In genomic region chr17:74325743-74326379, GRCh38 we compare ENCODE assay signal across 8 cellular contexts. TPM values are rescaled to one million over a fixed set of nuclear protein-coding genes. Genes with fewer than 3 reads are reported as not detected.
A peak's percentile ranks its signal among the peaks of the same experiment; 100 is the strongest.
DNase-seq lines count a peak whose midpoint lies in the region; ATAC-seq and TF ChIP-seq lines count a peak whose summit lies in the region.

Gene KIF19 (plus strand): TSS chr17:74326226. CDS start chr17:74326350, 124 bp downstream.

- BruUV-seq in mammary epithelial cell (replicated peaks; lab: Mats Ljungman, UMichigan), result no TSS peak

- H3K36me3 ChIP-seq in breast epithelium (no peaks in the 10 kb centered on the region), mammary epithelial cell (ENCODE audit: insufficient read depth, low read length) (no peaks in the 10 kb centered on the region)

- no peaks in the 10 kb centered on the region for H3K27me3 Mint-ChIP-seq in central memory CD8-positive, alpha-beta T cell

- DNase-seq in breast epithelium (ENCODE audit: low spot score in 2 of 2) (no peak), mammary epithelial cell (no peak), T-helper 2 cell (peak; percentile 20 to 69 (median 30)), medulla oblongata (ENCODE audit: extremely low spot score) (peak; percentile 26), DMS79 (lab: John Stamatoyannopoulos, UW) (no peak)
- DNase-seq in central memory CD8-positive, alpha-beta T cell (ENCODE audit: low spot score in 2 of 2), result peak; percentile 27 to 30
- DNase-seq in stimulated activated CD4-positive, alpha-beta T cell treated with anti-CD3 and anti-CD28 coated beads, TNF-alpha, amount 100 ng/mL, for 48 hours (ENCODE audit: low read depth in 3 of 3), result peak; percentile 8 to 37 (median 32)

- H4K20me1 ChIP-seq in mammary epithelial cell (ENCODE audit: insufficient read depth, low read length), result no peaks in the 10 kb centered on the region

- no peak within 1 kb of the TSS for H2AFZ ChIP-seq in mammary epithelial cell (ENCODE audit: low read depth, low read length)

- CTCF ChIA-PET in mammary epithelial cell (lab: Charles Lee; ENCODE audit: low non-redundant PET), result no interaction called here

- no peaks in the 10 kb centered on the region for H3K9me3 Mint-ChIP-seq in central memory CD8-positive, alpha-beta T cell

- peak within 1 kb of the TSS; percentile 48 for H3K4me3 Mint-ChIP-seq in central memory CD8-positive, alpha-beta T cell

- no peaks in the 10 kb centered on the region for H3K79me2 ChIP-seq in mammary epithelial cell (ENCODE audit: insufficient read depth, low read length)

- WGBS in mammary epithelial cell (ENCODE audit: low coverage, missing lambda C conversion rate), result 30% methylated on average over 8 of the region's 73 CpGs

- H3K27ac ChIP-seq in breast epithelium, result no peak within 1 kb of the TSS
- no peak within 1 kb of the TSS for H3K27ac ChIP-seq in mammary epithelial cell (ENCODE audit: insufficient read depth, low read depth, low read length)

- H3K4me1 ChIP-seq in breast epithelium, result no peaks in the 10 kb centered on the region
- no peaks in the 10 kb centered on the region for H3K4me1 ChIP-seq in mammary epithelial cell (ENCODE audit: insufficient read depth, low read length)

- H3K4me2 ChIP-seq in mammary epithelial cell (ENCODE audit: insufficient read depth, low read depth, low read length), result no peak within 1 kb of the TSS

- H3K9ac ChIP-seq in mammary epithelial cell (ENCODE audit: insufficient read depth, low read length), result no peak within 1 kb of the TSS

- peak within 1 kb of the TSS; percentile 29 to 62 (median 39) for H3K4me3 ChIP-seq in breast epithelium
- no peak within 1 kb of the TSS for H3K4me3 ChIP-seq in mammary epithelial cell (replicated peaks in 1 of 3; ENCODE audit: insufficient read depth in 1 of 3, low read depth in 2 of 3, low read length in 3 of 3)

- dilution Hi-C loops in mammary epithelial cell (cut with HindIII; ENCODE audit: low sequenced_read_pairs), result no loop called here

- peaks cover 2% of the 10 kb centered on the region for H3K36me3 Mint-ChIP-seq in central memory CD8-positive, alpha-beta T cell (ENCODE audit: insufficient read depth)

- in situ Hi-C loops in mammary epithelial cell (cut with MboI; ENCODE audit: low sequenced_read_pairs in 2 of 2), result no loop called here

- H3K4me1 Mint-ChIP-seq in central memory CD8-positive, alpha-beta T cell, result peaks cover 23% of the 10 kb centered on the region

- H3K9me3 ChIP-seq in breast epithelium (no peaks in the 10 kb centered on the region), mammary epithelial cell (replicated peaks; ENCODE audit: insufficient read depth, low read length) (no peaks in the 10 kb centered on the region)

- ATAC-seq in central memory CD8-positive, alpha-beta T cell (replicated peaks; ENCODE audit: extremely low read depth, poor library complexity, severe bottlenecking), result peak; percentile 77
- ATAC-seq in HG02610 (IDR thresholded peaks at IDR 0.05; ENCODE audit: unreplicated experiment), result no peak

- intact Hi-C loops in breast epithelium (cut with DNase I; ENCODE audit: low total_unique reads) (no loop called here), mammary epithelial cell (cut with micrococcal nuclease) (no loop called here)

- H3K27me3 ChIP-seq in breast epithelium (peaks cover 0 to 26% of the 10 kb centered on the region in 2 donors), mammary epithelial cell (ENCODE audit: insufficient read depth, low read length) (peaks cover 12% of the 10 kb centered on the region)

- peak within 1 kb of the TSS; percentile 14 for H3K27ac Mint-ChIP-seq in central memory CD8-positive, alpha-beta T cell (ENCODE audit: low read depth)

- no peak for TF ChIP-seq POLR2A in breast epithelium (IDR thresholded peaks at IDR 0.05)

- TF ChIP-seq CTCF in breast epithelium (IDR thresholded peaks at IDR 0.05), result no peak
- no peak for TF ChIP-seq CTCF in mammary epithelial cell (conservative IDR thresholded peaks at IDR 0.05 in 1 of 2, IDR thresholded peaks at IDR 0.05 in 1 of 2; ENCODE audit: extremely low read depth in 1 of 2, insufficient read depth in 1 of 2, low read depth in 1 of 2, low read length in 2 of 2)

RNA-seq across cellular contexts. Expression of gene KIF19, which starts in this region (rescaled TPM):
- total RNA-seq in breast epithelium (1 to 10 TPM in 1 of 3 donors, under 1 TPM in 2; 0.16 to 1.3 (median 0.44) TPM), mammary epithelial cell (not detected)
- not detected for polyA plus RNA-seq in mammary epithelial cell
- not detected for polyA minus RNA-seq in mammary epithelial cell

Comparison
In these comparisons a context has a peak if more than half of its experiments do, and no peak if none do; other contexts are left out.
1. H3K4me3 ChIP-seq: peak in breast epithelium (3 of 3); none in mammary epithelial cell (0 of 3).
2. DNase-seq: peak in T-helper 2 cell (5 of 5), central memory CD8-positive, alpha-beta T cell (2 of 2), medulla oblongata (single experiment) and stimulated activated CD4-positive, alpha-beta T cell treated with anti-CD3 and anti-CD28 coated beads, TNF-alpha, amount 100 ng/mL, for 48 hours (3 of 3); none in breast epithelium (0 of 2), mammary epithelial cell (single experiment) and DMS79 (single experiment).